Comparison of ENCODE assay signal across 9 cellular contexts in the genomic region with DNA sequence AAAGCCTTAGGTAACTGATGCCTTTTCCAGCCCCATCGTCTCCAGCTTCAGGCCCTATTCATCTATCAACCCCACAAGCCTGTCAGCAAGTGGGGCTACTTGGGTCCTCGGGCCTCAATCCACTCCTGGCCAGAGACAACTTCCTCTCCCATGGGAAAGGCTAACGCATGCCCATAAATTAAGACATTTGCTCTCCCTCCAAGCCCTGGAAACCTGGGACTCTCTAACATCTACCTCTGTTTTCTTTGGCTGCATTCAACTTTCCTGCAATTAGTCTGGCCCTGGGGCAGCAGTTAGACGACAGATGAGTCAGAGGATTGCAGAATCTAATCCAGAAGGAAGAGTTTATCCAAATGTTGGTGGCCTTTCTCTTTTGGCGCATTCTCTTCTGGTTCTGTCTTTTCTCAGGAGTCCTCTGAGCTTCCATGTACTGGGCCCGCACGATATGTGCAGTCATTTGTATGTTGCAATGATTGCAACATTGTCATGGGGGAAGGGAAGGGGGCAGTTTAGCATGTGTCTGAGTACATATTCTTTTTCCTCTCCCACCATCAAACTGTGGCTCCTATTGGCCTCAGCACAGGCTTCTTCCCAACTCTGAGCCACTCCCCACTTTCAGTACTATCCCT. TPM values are rescaled to one million over a fixed set of nuclear protein-coding genes. Genes with fewer than 3 reads are reported as not detected.
DNase-seq lines count a peak whose midpoint lies in the region; ATAC-seq, FAIRE-seq and TF ChIP-seq lines count a peak whose summit lies in the region.
"Had no signal": no experiment of that assay in that cellular context is flagged by ENCODE, and none has a peak within 500 bp of the region (broad histone marks: within the 10 kb centered on the region; RNA-seq: fewer than 3 reads in every experiment).

No MANE protein-coding gene starts in this region.

- FAIRE-seq in HepG2 (lab: Jason Lieb, UNC), result no peak

- H3K27me3 Mint-ChIP-seq in brain, result peaks cover 12% of the 10 kb centered on the region
- no peaks in the 10 kb centered on the region for H3K27me3 Mint-ChIP-seq in activated naive CD8-positive, alpha-beta T cell treated with anti-CD3 and anti-CD28 coated beads for 36 hours
- no peaks in the 10 kb centered on the region for H3K27me3 Mint-ChIP-seq in activated CD8-positive, alpha-beta T cell treated with anti-CD3 and anti-CD28 coated beads for 36 hours

- H3K36me3 ChIP-seq in ACC112 (ENCODE audit: insufficient read depth, low read length), result peaks cover 10% of the 10 kb centered on the region
- H3K36me3 ChIP-seq in HepG2 (replicated peaks in 1 of 2; ENCODE audit: control insufficient read depth in 1 of 2, insufficient read depth in 2 of 2, low read length in 2 of 2), result no peaks in the 10 kb centered on the region

- ATAC-seq in HepG2, result no peak
- ATAC-seq in activated CD8-positive, alpha-beta T cell treated with anti-CD3 and anti-CD28 coated beads for 36 hours, result no peak

- TF ChIP-seq RAD21 in HepG2 (CRISPR knock-in tag; IDR thresholded peaks at IDR 0.05), result no peak

- BruUV-seq in HepG2 (replicated peaks; lab: Mats Ljungman, UMichigan), result no TSS peak

- H3K36me3 Mint-ChIP-seq in brain, result no peaks in the 10 kb centered on the region
- H3K36me3 Mint-ChIP-seq in activated naive CD8-positive, alpha-beta T cell treated with anti-CD3 and anti-CD28 coated beads for 36 hours, result no peaks in the 10 kb centered on the region
- no peaks in the 10 kb centered on the region for H3K36me3 Mint-ChIP-seq in activated CD8-positive, alpha-beta T cell treated with anti-CD3 and anti-CD28 coated beads for 36 hours (ENCODE audit: low read depth)

- H3K4me3 ChIP-seq in ACC112 (ENCODE audit: low read depth, low read length) (peak overlapping the region; percentile 7; the same call in 1 of the 2 replicates), HepG2 (replicated peaks in 1 of 3; ENCODE audit: insufficient read depth in 1 of 3, low read depth in 2 of 3, low read length in 3 of 3) (no peak overlapping the region)

- TF ChIP-seq POLR2A in HepG2 (IDR thresholded peaks at IDR 0.05; ENCODE audit: insufficient read depth in 1 of 2, low read depth in 2 of 2, low read length in 2 of 2), result no peak

- no peaks in the 10 kb centered on the region for H3K9me3 ChIP-seq in HepG2 (ENCODE audit: low read length)

- POLR2A ChIA-PET in HepG2 (lab: Yijun Ruan, JAX), result no interaction called here
- POLR2A ChIA-PET in activated CD8-positive, alpha-beta T cell treated with anti-CD3 and anti-CD28 coated beads for 36 hours (lab: Charles Lee), result interaction anchor here (1.1 kb wide), 1 partner anchor 14 kb away, joined by 3 read pairs; no protein-coding TSS in a partner anchor

- peaks cover 62% of the 10 kb centered on the region for H3K4me1 Mint-ChIP-seq in brain
- no peaks in the 10 kb centered on the region for H3K4me1 Mint-ChIP-seq in activated naive CD8-positive, alpha-beta T cell treated with anti-CD3 and anti-CD28 coated beads for 36 hours
- H3K4me1 Mint-ChIP-seq in activated CD8-positive, alpha-beta T cell treated with anti-CD3 and anti-CD28 coated beads for 36 hours (ENCODE audit: low read depth), result no peaks in the 10 kb centered on the region

- intact Hi-C loops in HepG2 (cut with micrococcal nuclease; ENCODE audit: unreplicated experiment), result no loop called here
- intact Hi-C loops in activated CD8-positive, alpha-beta T cell treated with anti-CD3 and anti-CD28 coated beads for 36 hours (cut with micrococcal nuclease), result no loop called here

- no peaks in the 10 kb centered on the region for H3K27me3 ChIP-seq in ACC112 (ENCODE audit: insufficient read depth, low read length)
- H3K27me3 ChIP-seq in HepG2 (ENCODE audit: control insufficient read depth in 1 of 2, insufficient read depth in 2 of 2, low read length in 2 of 2), result peaks cover 2 to 26% of the 10 kb centered on the region in 2 experiments; a peak in 3 of 5 replicates

- TF ChIP-seq EP300 in HepG2 (IDR thresholded peaks at IDR 0.05; ENCODE audit: low read depth in 2 of 2, low read length in 2 of 2), result no peak
- no peak for TF ChIP-seq EP300 in HepG2 (CRISPR knock-in tag; IDR thresholded peaks at IDR 0.05; ENCODE audit: borderline replicate concordance)

- CTCF ChIA-PET in HepG2 (lab: Yijun Ruan, JAX; ENCODE audit: low intra/inter-chr PET ratio, low total read pairs), result no interaction called here
- CTCF ChIA-PET in activated CD8-positive, alpha-beta T cell treated with anti-CD3 and anti-CD28 coated beads for 36 hours (lab: Charles Lee), result no interaction called here

- peak; percentile 99 for DNase-seq in M059J (ENCODE audit: low read depth)
- no peak for DNase-seq in HepG2 (ENCODE audit: low spot score)
- DNase-seq in activated naive CD8-positive, alpha-beta T cell treated with anti-CD3 and anti-CD28 coated beads for 36 hours, result no peak
- no peak for DNase-seq in cortex of kidney (lab: John Stamatoyannopoulos, UW)
- DNase-seq in NCI-H1105 (lab: John Stamatoyannopoulos, UW), result no peak
- no peak for DNase-seq in activated CD8-positive, alpha-beta T cell treated with anti-CD3 and anti-CD28 coated beads for 36 hours
- DNase-seq: NCI-H510A had no signal

- H2AFZ ChIP-seq in ACC112 (ENCODE audit: low read length, unreplicated experiment), result no peak overlapping the region
- no peak overlapping the region for H2AFZ ChIP-seq in HepG2 (ENCODE audit: low read length)

- H3K27ac ChIP-seq in ACC112 (ENCODE audit: low read depth, low read length), result peak overlapping the region; percentile 94
- H3K27ac ChIP-seq in HepG2 (ENCODE audit: extremely low read length, insufficient read depth, low read length), result no peak overlapping the region

- peaks cover 53% of the 10 kb centered on the region for H3K79me2 ChIP-seq in ACC112 (ENCODE audit: control insufficient read depth, insufficient read depth, low read length, unreplicated experiment)
- no peaks in the 10 kb centered on the region for H3K79me2 ChIP-seq in HepG2 (ENCODE audit: insufficient read depth, low read length)

- H3K4me3 Mint-ChIP-seq in brain, result no peak overlapping the region
- no peak overlapping the region for H3K4me3 Mint-ChIP-seq in activated naive CD8-positive, alpha-beta T cell treated with anti-CD3 and anti-CD28 coated beads for 36 hours
- no peak overlapping the region for H3K4me3 Mint-ChIP-seq in activated CD8-positive, alpha-beta T cell treated with anti-CD3 and anti-CD28 coated beads for 36 hours

- H3K9ac ChIP-seq in HepG2 (ENCODE audit: insufficient read depth, low read depth, low read length), result no peak overlapping the region

- TF ChIP-seq CTCF in brain (conservative IDR thresholded peaks at IDR 0.05), result no peak
- no peak for TF ChIP-seq CTCF in HepG2 (CRISPR knock-in tag; IDR thresholded peaks at IDR 0.05)
- TF ChIP-seq CTCF in activated CD8-positive, alpha-beta T cell treated with anti-CD3 and anti-CD28 coated beads for 36 hours (IDR thresholded peaks at IDR 0.05), result no peak

- peaks cover 33% of the 10 kb centered on the region for H3K4me1 ChIP-seq in ACC112 (ENCODE audit: control insufficient read depth, insufficient read depth, low read length, unreplicated experiment)
- H3K4me1 ChIP-seq in HepG2 (ENCODE audit: insufficient read depth, low read length), result no peaks in the 10 kb centered on the region

- in situ Hi-C loops in HepG2 (cut with HindIII; ENCODE audit: extremely low pct_ligation_motif_present, low pct_unique_long_range_greater_than_20kb), result no loop called here

- H3K4me2 ChIP-seq in HepG2 (ENCODE audit: low read depth, low read length), result no peak overlapping the region

- peaks cover 4% of the 10 kb centered on the region; the same call in 1 of the 2 replicates for H4K20me1 ChIP-seq in HepG2 (ENCODE audit: insufficient read depth, low read length)

- H3K27ac Mint-ChIP-seq in brain, result peak overlapping the region in 4 of 5 experiments; percentile 59 to 86 (median 66)
- no peak overlapping the region for H3K27ac Mint-ChIP-seq in activated naive CD8-positive, alpha-beta T cell treated with anti-CD3 and anti-CD28 coated beads for 36 hours
- no peak overlapping the region for H3K27ac Mint-ChIP-seq in activated CD8-positive, alpha-beta T cell treated with anti-CD3 and anti-CD28 coated beads for 36 hours

- H3K9me3 Mint-ChIP-seq in brain, result peaks cover 0 to 2% (median 0%) of the 10 kb centered on the region in 5 experiments
- H3K9me3 Mint-ChIP-seq in activated naive CD8-positive, alpha-beta T cell treated with anti-CD3 and anti-CD28 coated beads for 36 hours, result no peaks in the 10 kb centered on the region
- H3K9me3 Mint-ChIP-seq in activated CD8-positive, alpha-beta T cell treated with anti-CD3 and anti-CD28 coated beads for 36 hours, result no peaks in the 10 kb centered on the region

- WGBS in HepG2 (ENCODE audit: low lambda C conversion rate), result 6% methylated on average over 6 of the region's 7 CpGs

TF ChIP-seq in HepG2, 621 proteins besides CTCF, POLR2A, EP300 and RAD21 (continues in another document):
- TF ChIP-seq ZFX (CRISPR knock-in tag; IDR thresholded peaks at IDR 0.05; ENCODE audit: low read depth), result no peak

RNA-seq across cellular contexts. Expression of a gene that starts 54.4 kb away (rescaled TPM):
- 16.3 and 43.1 TPM in 2 replicates for total RNA-seq in M059J (2014; rRNA removed; shearing (Covaris generic))
- 55.4 TPM for polyA plus RNA-seq in brain (ENCODE audit: insufficient read depth, low read depth, low replicate concordance)
- total RNA-seq in HepG2 (2016; rRNA removed; fragmentation: Illumina TruSeq; extraction: Trizol), result 0.01 TPM in 1 of 2 replicates, not detected in the other
- total RNA-seq in HepG2 (2016; cell fraction: cytosol; rRNA removed; fragmentation: Illumina TruSeq; extraction: Trizol; ENCODE audit: low read depth), result not detected in 2 replicates
- 0.02 TPM in 1 of 2 replicates, not detected in the other for total RNA-seq in HepG2 (2016; cell fraction: insoluble cytoplasmic fraction; rRNA removed; fragmentation: Illumina TruSeq; extraction: Trizol)
- under 0.01 TPM in 1 of 2 replicates, not detected in the other for total RNA-seq in HepG2 (2016; cell fraction: membrane; rRNA removed; fragmentation: Illumina TruSeq; extraction: Trizol)
- total RNA-seq in HepG2 (2016; cell fraction: nucleus; rRNA removed; fragmentation: Illumina TruSeq; extraction: Trizol), result not detected in 2 replicates
- polyA plus RNA-seq in HepG2 (2011; rRNA removed), result 0.04 TPM in 1 of 2 replicates, not detected in the other
- not detected in 2 replicates for polyA plus RNA-seq in HepG2 (2011; cell fraction: cytosol; rRNA removed)
- 0.03 TPM in 1 of 2 replicates, not detected in the other for polyA plus RNA-seq in HepG2 (2011; cell fraction: nucleus; rRNA removed)
- 0.01 TPM in 2 replicates for polyA plus RNA-seq in HepG2 (2012)
- polyA plus RNA-seq in HepG2 (2016; cell fraction: cytosol; fragmentation: Illumina TruSeq; extraction: Trizol; ENCODE audit: low read depth), result not detected in 2 replicates
- polyA plus RNA-seq in HepG2 (2016; cell fraction: insoluble cytoplasmic fraction; fragmentation: Illumina TruSeq; extraction: Trizol; ENCODE audit: low read depth), result not detected in 2 replicates
- polyA plus RNA-seq in HepG2 (2016; cell fraction: membrane; fragmentation: Illumina TruSeq; extraction: Trizol; ENCODE audit: low read depth), result not detected in 2 replicates
- not detected in 2 replicates for polyA plus RNA-seq in HepG2 (2016; cell fraction: nucleus; fragmentation: Illumina TruSeq; extraction: Trizol; ENCODE audit: insufficient read depth, low read depth)
- 0.04 and 0.75 TPM in 2 replicates for polyA minus RNA-seq in HepG2 (2011; rRNA and poly(A)+ RNA removed; ENCODE audit: low replicate concordance)
- polyA minus RNA-seq in HepG2 (2011; cell fraction: cytosol; rRNA and poly(A)+ RNA removed), result not detected in 2 replicates
- polyA minus RNA-seq in HepG2 (2011; cell fraction: nucleus; rRNA and poly(A)+ RNA removed), result not detected in 2 replicates
- 1 to 10 TPM; 1.3 TPM for total RNA-seq in activated naive CD8-positive, alpha-beta T cell treated with anti-CD3 and anti-CD28 coated beads for 36 hours
- 1 to 10 TPM; 1.6 to 2.1 TPM for total RNA-seq in activated CD8-positive, alpha-beta T cell treated with anti-CD3 and anti-CD28 coated beads for 36 hours

Comparison
In these comparisons a context has a peak if more than half of its experiments do, and no peak if none do; other contexts are left out.
1. H3K27ac Mint-ChIP-seq: peak in brain (4 of 5); none in activated naive CD8-positive, alpha-beta T cell treated with anti-CD3 and anti-CD28 coated beads for 36 hours (single experiment) and activated CD8-positive, alpha-beta T cell treated with anti-CD3 and anti-CD28 coated beads for 36 hours (single experiment).